In the genomic region with DNA sequence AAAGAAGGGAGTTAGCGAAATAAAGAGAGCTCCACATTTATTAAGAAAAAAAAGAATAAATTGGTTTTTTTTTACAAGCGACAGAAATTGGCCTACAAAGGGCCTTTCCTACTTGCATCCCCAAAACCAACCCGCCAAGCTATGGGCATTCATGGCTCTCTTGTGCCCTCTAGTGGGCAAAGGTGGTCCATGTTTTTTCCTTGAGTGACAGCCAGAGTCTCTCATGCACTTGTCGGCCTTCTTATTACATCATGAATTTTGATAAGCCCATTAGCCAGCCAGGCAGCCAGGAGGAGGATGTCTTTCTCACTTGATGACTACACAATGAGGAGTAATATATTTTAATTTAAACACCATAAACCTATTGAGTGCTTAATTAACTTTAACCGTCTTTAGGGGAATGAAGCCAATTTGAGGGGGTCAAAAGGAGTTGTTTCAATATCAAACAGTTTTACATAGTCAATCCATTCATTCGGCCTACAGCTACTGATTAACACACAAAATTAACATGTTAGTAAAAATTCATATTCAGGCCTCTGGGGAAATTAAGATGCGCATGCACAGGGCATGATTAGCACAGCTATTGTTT, we compare ENCODE assay signal across 8 cellular contexts.
DNase-seq lines count a peak whose midpoint lies in the region; ATAC-seq and TF ChIP-seq lines count a peak whose summit lies in the region.

No MANE protein-coding gene starts in this region.

- TF ChIP-seq CTCF in esophagus squamous epithelium (IDR thresholded peaks at IDR 0.05) (peak; percentile 60 to 86 (median 80)), nephron progenitor cell (IDR thresholded peaks at IDR 0.05) (peak; percentile 92)

- H3K36me3 ChIP-seq in esophagus squamous epithelium, result no peaks in the 10 kb centered on the region

- intact Hi-C loops in esophagus squamous epithelium (cut with DNase I), result loop anchor here (10.0 kb wide), 1 partner anchor 1072 kb away; no protein-coding TSS in a partner anchor

- no peaks in the 10 kb centered on the region for H3K36me3 Mint-ChIP-seq in nephron progenitor cell (ENCODE audit: low read depth)

- 26 to 27% methylated on average over 7 of the region's 7 CpGs for WGBS in esophagus squamous epithelium, 2 donors

- TF ChIP-seq POLR2A in esophagus squamous epithelium (IDR thresholded peaks at IDR 0.05), result no peak

- in situ Hi-C loops in KBM-7 (cut with MboI; ENCODE audit: low pct_unique_long_range_greater_than_20kb, low sequenced_read_pairs), result loop anchor here (25.0 kb wide), 1 partner anchor 939 kb away; no protein-coding TSS in a partner anchor

- H3K9me3 ChIP-seq in esophagus squamous epithelium, result no peaks in the 10 kb centered on the region

- H3K27me3 Mint-ChIP-seq in nephron progenitor cell (ENCODE audit: low read depth, poor library complexity), result peaks cover 7% of the 10 kb centered on the region

- H3K27me3 ChIP-seq in esophagus squamous epithelium, result peaks cover 0 to 12% (median 0%) of the 10 kb centered on the region in 4 donors

- no peaks in the 10 kb centered on the region for H3K9me3 Mint-ChIP-seq in nephron progenitor cell

- H3K4me3 Mint-ChIP-seq in nephron progenitor cell, result no peak overlapping the region

- DNase-seq in DMS153 (lab: John Stamatoyannopoulos, UW), result peak; percentile 66
- DNase-seq in KBM-7, result peak; percentile 92
- DNase-seq in OCI-M1 (lab: John Stamatoyannopoulos, UW), result peak; percentile 94
- DNase-seq in activated T-cell treated with anti-CD3 and anti-CD28 coated beads for 4 hours, result peak; percentile 78
- peak; percentile 2 for DNase-seq in esophagus squamous epithelium (lab: John Stamatoyannopoulos, UW)
- peak; percentile 85 for DNase-seq in nephron progenitor cell
- peak; percentile 64 for DNase-seq in stimulated activated naive CD4-positive, alpha-beta T cell treated with Interleukin-2 at 50 U/mL for 16 hours (lab: John Stamatoyannopoulos, UW)

- ATAC-seq in GM21526 (IDR thresholded peaks at IDR 0.05; ENCODE audit: low FRiP score, unreplicated experiment), result peak; percentile 87

- peaks cover 0 to 11% (median 0%) of the 10 kb centered on the region in 3 donors for H3K4me1 ChIP-seq in esophagus squamous epithelium

- H3K4me1 Mint-ChIP-seq in nephron progenitor cell, result peaks cover 46% of the 10 kb centered on the region

- H3K4me3 ChIP-seq in esophagus squamous epithelium, result no peak overlapping the region

- H3K27ac Mint-ChIP-seq in nephron progenitor cell, result no peak overlapping the region

- H3K27ac ChIP-seq in esophagus squamous epithelium, result no peak overlapping the region

Comparison
In these comparisons a context has a peak if more than half of its experiments do, and no peak if none do; other contexts are left out.
1. DNase-seq: peak in every context shown above with its lines; median percentile 94 in OCI-M1; 92 in KBM-7; 85 in nephron progenitor cell; 78 in activated T-cell treated with anti-CD3 and anti-CD28 coated beads for 4 hours; 66 in DMS153; 64 in stimulated activated naive CD4-positive, alpha-beta T cell treated with Interleukin-2 at 50 U/mL for 16 hours; 2 in esophagus squamous epithelium.